ENCODE assay signal across 8 cellular contexts in genomic region chrX:13398073-13398823, GRCh38.
A peak's percentile ranks its signal among the peaks of the same experiment; 100 is the strongest.
DNase-seq lines count a peak whose midpoint lies in the region; ATAC-seq and TF ChIP-seq lines count a peak whose summit lies in the region.

No MANE protein-coding gene starts in this region.

- H2BK12ac ChIP-seq in trophoblast cell (ENCODE audit: low read length), result peak overlapping the region; percentile 13

- H3K4me1 ChIP-seq in PC-9 (replicated peaks; ENCODE audit: insufficient read depth) (peaks cover 39% of the 10 kb centered on the region), trophoblast cell (ENCODE audit: control insufficient read depth in 1 of 2, insufficient read depth in 2 of 2, low read length in 2 of 2) (peaks cover 0 to 3% of the 10 kb centered on the region in 2 experiments), prostate gland (replicated peaks) (no peaks in the 10 kb centered on the region)
- no peaks in the 10 kb centered on the region for H3K4me1 ChIP-seq in CD4-positive, alpha-beta memory T cell (ENCODE audit: insufficient read depth, low read length)

- H3K27me3 Mint-ChIP-seq in CD4-positive, alpha-beta memory T cell, result no peaks in the 10 kb centered on the region
- no peaks in the 10 kb centered on the region for H3K27me3 Mint-ChIP-seq in naive thymus-derived CD8-positive, alpha-beta T cell

- TF ChIP-seq CTCF in PC-9 (conservative IDR thresholded peaks at IDR 0.05) (no peak), prostate gland (IDR thresholded peaks at IDR 0.05) (no peak)

- peaks cover 8% of the 10 kb centered on the region for H3K79me1 ChIP-seq in trophoblast cell (ENCODE audit: low read length)

- H2AFZ ChIP-seq in PC-9 (no peak overlapping the region), trophoblast cell (ENCODE audit: insufficient read depth, low read length, poor library complexity) (no peak overlapping the region)

- no peaks in the 10 kb centered on the region for H4K20me1 ChIP-seq in PC-9 (ENCODE audit: insufficient read depth)

- no peak for TF ChIP-seq POLR2A in prostate gland (IDR thresholded peaks at IDR 0.05)

- no peak overlapping the region for H2BK120ac ChIP-seq in trophoblast cell (ENCODE audit: insufficient read depth, low read length, poor library complexity)

- no peak overlapping the region for H2BK5ac ChIP-seq in trophoblast cell (ENCODE audit: low read depth, low read length, poor library complexity)

- peaks cover 9% of the 10 kb centered on the region; the same call in 1 of the 2 replicates for H3K9me3 ChIP-seq in PC-9 (ENCODE audit: insufficient read depth, low read depth)
- no peaks in the 10 kb centered on the region for H3K9me3 ChIP-seq in trophoblast cell (ENCODE audit: insufficient read depth, low read depth, low read length)
- H3K9me3 ChIP-seq in prostate gland, result no peaks in the 10 kb centered on the region
- H3K9me3 ChIP-seq in CD4-positive, alpha-beta memory T cell (ENCODE audit: control insufficient read depth in 1 of 2, low read length in 2 of 2), result no peaks in the 10 kb centered on the region

- H3K23ac ChIP-seq in trophoblast cell (ENCODE audit: low read length), result no peak overlapping the region

- H4K91ac ChIP-seq in trophoblast cell (ENCODE audit: low read depth, low read length), result no peak overlapping the region

- H3K79me2 ChIP-seq in PC-9 (ENCODE audit: low read depth), result no peaks in the 10 kb centered on the region
- H3K79me2 ChIP-seq in trophoblast cell (ENCODE audit: control insufficient read depth, insufficient read depth, low read length, poor library complexity), result no peaks in the 10 kb centered on the region

- H3K4me2 ChIP-seq in PC-9, result peak overlapping the region; percentile 57
- H3K4me2 ChIP-seq in trophoblast cell (ENCODE audit: low read length), result no peak overlapping the region

- no peak overlapping the region for H2AK5ac ChIP-seq in trophoblast cell (ENCODE audit: low read length)

- H3K9ac ChIP-seq in trophoblast cell (ENCODE audit: low read length), result no peak overlapping the region

- H3K9me2 ChIP-seq in PC-9 (ENCODE audit: insufficient read depth), result no peaks in the 10 kb centered on the region

- H3K4ac ChIP-seq in trophoblast cell (ENCODE audit: low read depth, low read length), result no peak overlapping the region

- DNase-seq in Daoy (ENCODE audit: low read depth) (peak; percentile 94), PC-9 (peak; percentile 84 to 98), fibroblast of gingiva (ENCODE audit: low read depth) (peak; percentile 98), trophoblast cell (peak; percentile 77 to 86), prostate gland (ENCODE audit: low spot score) (no peak), cortex of kidney (lab: John Stamatoyannopoulos, UW) (no peak)
- no peak for DNase-seq in CD4-positive, alpha-beta memory T cell
- DNase-seq in naive thymus-derived CD8-positive, alpha-beta T cell, result no peak

- H4K12ac ChIP-seq in trophoblast cell (ENCODE audit: low read depth, low read length), result no peak overlapping the region

- intact Hi-C loops in PC-9 (cut with micrococcal nuclease; ENCODE audit: unreplicated experiment), result loop anchor here (1.0 kb wide), 11 partner anchors 64 to 584 kb away; no protein-coding TSS in a partner anchor
- intact Hi-C loops in prostate gland (cut with DNase I), result no loop called here
- intact Hi-C loops in CD4-positive, alpha-beta memory T cell (cut with micrococcal nuclease), result no loop called here

- no peak overlapping the region for H4K8ac ChIP-seq in trophoblast cell (ENCODE audit: low read depth, low read length)

- H3K4me1 Mint-ChIP-seq in CD4-positive, alpha-beta memory T cell, result no peaks in the 10 kb centered on the region
- H3K4me1 Mint-ChIP-seq in naive thymus-derived CD8-positive, alpha-beta T cell, result peaks cover 0 to 2% (median 0%) of the 10 kb centered on the region in 4 donors

- no peak overlapping the region for H3K18ac ChIP-seq in trophoblast cell (ENCODE audit: low read length)

- CTCF ChIA-PET in PC-9 (lab: Charles Lee), result interaction anchor here (0.7 to 1.0 kb wide), 2 partner anchors 90 to 452 kb away, joined by 3 read pairs; no protein-coding TSS in a partner anchor
- CTCF ChIA-PET in CD4-positive, alpha-beta memory T cell (lab: Charles Lee; ENCODE audit: partially characterized antibody), result no interaction called here

- H3K36me3 ChIP-seq in PC-9 (ENCODE audit: low read depth), result no peaks in the 10 kb centered on the region
- H3K36me3 ChIP-seq in trophoblast cell (ENCODE audit: control insufficient read depth in 1 of 2, insufficient read depth in 2 of 2, low read length in 2 of 2), result no peaks in the 10 kb centered on the region
- no peaks in the 10 kb centered on the region for H3K36me3 ChIP-seq in prostate gland
- no peaks in the 10 kb centered on the region for H3K36me3 ChIP-seq in CD4-positive, alpha-beta memory T cell (ENCODE audit: insufficient read depth, low read length)

- H3K14ac ChIP-seq in trophoblast cell (ENCODE audit: low read length), result no peak overlapping the region

- H3K27ac Mint-ChIP-seq in CD4-positive, alpha-beta memory T cell, result no peak overlapping the region
- H3K27ac Mint-ChIP-seq in naive thymus-derived CD8-positive, alpha-beta T cell, result no peak overlapping the region

- H3K9me3 Mint-ChIP-seq in CD4-positive, alpha-beta memory T cell, result peaks cover 0 to 7% (median 0%) of the 10 kb centered on the region in 8 donors
- peaks cover 0 to 16% (median 2%) of the 10 kb centered on the region in 9 donors for H3K9me3 Mint-ChIP-seq in naive thymus-derived CD8-positive, alpha-beta T cell

- WGBS in trophoblast cell (ENCODE audit: extremely low coverage, insufficient coverage, insufficient read length), result no CpG with 5 or more reads among the region's 4 CpGs
- 59% methylated on average over 4 of the region's 4 CpGs for WGBS in prostate gland

- BruUV-seq in PC-9 (replicated peaks; lab: Mats Ljungman, UMichigan), result no TSS peak

- no peak overlapping the region for H3K4me3 ChIP-seq in PC-9
- no peak overlapping the region for H3K4me3 ChIP-seq in trophoblast cell (ENCODE audit: low read depth, low read length)
- H3K4me3 ChIP-seq in prostate gland, result no peak overlapping the region
- H3K4me3 ChIP-seq in CD4-positive, alpha-beta memory T cell (ENCODE audit: low read length in 2 of 2), result no peak overlapping the region

- H3K27me3 ChIP-seq in PC-9 (ENCODE audit: insufficient read depth, low read depth), result no peaks in the 10 kb centered on the region
- H3K27me3 ChIP-seq in trophoblast cell (ENCODE audit: insufficient read depth, low read length), result no peaks in the 10 kb centered on the region
- H3K27me3 ChIP-seq in prostate gland (replicated peaks; ENCODE audit: insufficient read depth), result no peaks in the 10 kb centered on the region
- no peaks in the 10 kb centered on the region for H3K27me3 ChIP-seq in CD4-positive, alpha-beta memory T cell (ENCODE audit: insufficient read depth, low read length)

- POLR2A ChIA-PET in PC-9 (lab: Charles Lee; ENCODE audit: unreplicated experiment), result interaction anchor here (0.6 to 1.0 kb wide), 4 partner anchors 89 to 573 kb away, joined by 3 to 4 read pairs (median 4); no protein-coding TSS in a partner anchor
- POLR2A ChIA-PET in CD4-positive, alpha-beta memory T cell (lab: Charles Lee; ENCODE audit: partially characterized antibody), result no interaction called here
- POLR2A ChIA-PET in naive thymus-derived CD8-positive, alpha-beta T cell (lab: Charles Lee), result no interaction called here

- H3K4me3 Mint-ChIP-seq in CD4-positive, alpha-beta memory T cell, result no peak overlapping the region
- H3K4me3 Mint-ChIP-seq in naive thymus-derived CD8-positive, alpha-beta T cell, result no peak overlapping the region

- ATAC-seq in naive thymus-derived CD8-positive, alpha-beta T cell, result no peak

- no peaks in the 10 kb centered on the region for H3K36me3 Mint-ChIP-seq in CD4-positive, alpha-beta memory T cell
- peaks cover 0 to 23% (median 2%) of the 10 kb centered on the region in 3 donors for H3K36me3 Mint-ChIP-seq in naive thymus-derived CD8-positive, alpha-beta T cell

- H3K27ac ChIP-seq in PC-9 (peak overlapping the region; percentile 99), trophoblast cell (ENCODE audit: low read depth, low read length) (peak overlapping the region; percentile 50), prostate gland (no peak overlapping the region)
- H3K27ac ChIP-seq in CD4-positive, alpha-beta memory T cell (ENCODE audit: low read depth, low read length), result no peak overlapping the region

- peaks cover 31% of the 10 kb centered on the region for H3F3A ChIP-seq in PC-9 (ENCODE audit: insufficient read depth, low read depth)

Comparison
In these comparisons a context has a peak if more than half of its experiments do, and no peak if none do; other contexts are left out.
1. DNase-seq: peak in Daoy (single experiment), PC-9 (2 of 2), fibroblast of gingiva (single experiment) and trophoblast cell (2 of 2); none in prostate gland (single experiment), cortex of kidney (single experiment), CD4-positive, alpha-beta memory T cell (0 of 5) and naive thymus-derived CD8-positive, alpha-beta T cell (0 of 10).
2. H3K27ac ChIP-seq: peak in PC-9 (single experiment) and trophoblast cell (single experiment); none in prostate gland (0 of 2) and CD4-positive, alpha-beta memory T cell (single experiment).